9 cellular contexts compared by ENCODE assay signal in genomic region chrX:39427492-39428289, GRCh38.
DNase-seq lines count a peak whose midpoint lies in the region; ATAC-seq and TF ChIP-seq lines count a peak whose summit lies in the region.
"Had no signal": no experiment of that assay in that cellular context is flagged by ENCODE, and none has a peak within 500 bp of the region (broad histone marks: within the 10 kb centered on the region; RNA-seq: fewer than 3 reads in every experiment).

No MANE protein-coding gene starts in this region.

- no peak for TF ChIP-seq CTCF in omental fat pad (IDR thresholded peaks at IDR 0.05)
- TF ChIP-seq CTCF in tibial nerve (IDR thresholded peaks at IDR 0.05) = no peak
- TF ChIP-seq CTCF in Peyer's patch (IDR thresholded peaks at IDR 0.05) = no peak

- no peak for TF ChIP-seq EP300 in tibial nerve (IDR thresholded peaks at IDR 0.05)

- H3K27me3 ChIP-seq in NT2/D1 (ENCODE audit: insufficient read depth, insufficient read length) (no peaks in the 10 kb centered on the region), tibial nerve (no peaks in the 10 kb centered on the region), Peyer's patch (no peaks in the 10 kb centered on the region)

- no peak for ATAC-seq in omental fat pad (ENCODE audit: low FRiP score)

- 61 to 64% methylated on average over 10 of the region's 10 CpGs for WGBS in tibial nerve, 2 donors

- no peaks in the 10 kb centered on the region for H3K9me3 ChIP-seq in NT2/D1 (ENCODE audit: insufficient read depth, low read length)
- no peaks in the 10 kb centered on the region for H3K9me3 ChIP-seq in tibial nerve
- no peaks in the 10 kb centered on the region for H3K9me3 ChIP-seq in Peyer's patch

- DNase-seq in EL (peak; percentile 22), NT2/D1 (ENCODE audit: low read depth, low spot score) (no peak), astrocyte of the hippocampus (ENCODE audit: low read depth, low spot score) (peak; percentile 29), renal cortical epithelial cell (ENCODE audit: low read depth) (peak; percentile 63), omental fat pad (ENCODE audit: low spot score) (no peak), LoVo (ENCODE audit: low spot score) (no peak), tibial nerve (ENCODE audit: low spot score in 2 of 2) (no peak), Peyer's patch (no peak)
- DNase-seq: activated gamma-delta T cell treated with Interleukin-2 at 50 U/mL for 16 hours had no signal

- H3K36me3 ChIP-seq in NT2/D1 (ENCODE audit: insufficient read depth, insufficient read length, low read length) (no peaks in the 10 kb centered on the region), tibial nerve (no peaks in the 10 kb centered on the region), Peyer's patch (no peaks in the 10 kb centered on the region)

- H3K4me3 ChIP-seq in NT2/D1 (ENCODE audit: insufficient read length, low read depth) = no peak overlapping the region
- H3K4me3 ChIP-seq in tibial nerve = no peak overlapping the region
- H3K4me3 ChIP-seq in Peyer's patch = no peak overlapping the region

- TF ChIP-seq POLR2A in tibial nerve (IDR thresholded peaks at IDR 0.05) = no peak
- TF ChIP-seq POLR2A in Peyer's patch (IDR thresholded peaks at IDR 0.05) = no peak

- H3K27ac ChIP-seq in tibial nerve = no peak overlapping the region
- no peak overlapping the region for H3K27ac ChIP-seq in Peyer's patch

- H3K4me1 ChIP-seq in NT2/D1 (ENCODE audit: insufficient read depth, insufficient read length) (peaks cover 3% of the 10 kb centered on the region), tibial nerve (peaks cover 0 to 6% (median 0%) of the 10 kb centered on the region in 4 donors), Peyer's patch (no peaks in the 10 kb centered on the region)

- peak overlapping the region; percentile 6 for H3K9ac ChIP-seq in NT2/D1 (ENCODE audit: insufficient read length, low read depth)

Comparison
In these comparisons a context has a peak if more than half of its experiments do, and no peak if none do; other contexts are left out.
1. DNase-seq: peak in EL (single experiment), astrocyte of the hippocampus (single experiment) and renal cortical epithelial cell (single experiment); none in NT2/D1 (single experiment), omental fat pad (single experiment), LoVo (single experiment), tibial nerve (0 of 2) and Peyer's patch (0 of 3).